8 cellular contexts compared by ENCODE assay signal in genomic region chr3:187746479-187747335, GRCh38. TPM values are rescaled to one million over a fixed set of nuclear protein-coding genes. Genes with fewer than 3 reads are reported as not detected.
DNase-seq lines count a peak whose midpoint lies in the region; ATAC-seq and TF ChIP-seq lines count a peak whose summit lies in the region.

No MANE protein-coding gene starts in this region.

- no peaks in the 10 kb centered on the region for H3K9me3 ChIP-seq in cardiac muscle cell (ENCODE audit: low read depth)
- peaks cover 2% of the 10 kb centered on the region for H3K9me3 ChIP-seq in iPS-18c (ENCODE audit: control insufficient read depth, insufficient read depth, low read length)
- no peaks in the 10 kb centered on the region for H3K9me3 ChIP-seq in skeletal muscle tissue (ENCODE audit: control insufficient read depth in 3 of 3, low read length in 3 of 3)

- peaks cover 26% of the 10 kb centered on the region for H3K4me1 ChIP-seq in cardiac muscle cell (ENCODE audit: low read depth)
- peaks cover 20 to 34% (median 33%) of the 10 kb centered on the region in 3 donors for H3K4me1 ChIP-seq in skeletal muscle tissue (ENCODE audit: control insufficient read depth in 3 of 3, insufficient read depth in 3 of 3, low read length in 3 of 3)

- H3K27ac ChIP-seq in cardiac muscle cell = peak overlapping the region; percentile 98
- peak overlapping the region; percentile 100 for H3K27ac ChIP-seq in skeletal muscle tissue (ENCODE audit: low read depth, low read length)

- DNase-seq in cardiac muscle cell (ENCODE audit: low read depth in 1 of 2, low spot score in 1 of 2) (peak; percentile 65), left cardiac atrium (no peak), ecto neural progenitor cell (ENCODE audit: low spot score) (no peak), NCI-H226 (no peak)
- no peak for DNase-seq in activated naive CD8-positive, alpha-beta T cell treated with anti-CD3 and anti-CD28 coated beads, Interleukin-2, amount 50 U/mL, for 24 hours
- DNase-seq in activated CD8-positive, alpha-beta memory T cell treated with anti-CD3 and anti-CD28 coated beads, Interleukin-2, amount 50 U/mL, for 4 hours = no peak

- no peaks in the 10 kb centered on the region for H3K27me3 Mint-ChIP-seq in activated naive CD8-positive, alpha-beta T cell treated with anti-CD3 and anti-CD28 coated beads, Interleukin-2, amount 50 U/mL, for 24 hours

- no peaks in the 10 kb centered on the region for H3K9me3 Mint-ChIP-seq in activated naive CD8-positive, alpha-beta T cell treated with anti-CD3 and anti-CD28 coated beads, Interleukin-2, amount 50 U/mL, for 24 hours

- H3K4me3 ChIP-seq in cardiac muscle cell = peak overlapping the region; percentile 74
- H3K4me3 ChIP-seq in iPS-18c (ENCODE audit: insufficient read depth, low read depth, low read length) = peak overlapping the region; percentile 56; the same call in 1 of the 2 replicates
- H3K4me3 ChIP-seq in skeletal muscle tissue (ENCODE audit: low read length in 3 of 3) = peak overlapping the region; percentile 94 to 97 (median 95)

- intact Hi-C loops in left cardiac atrium (cut with DNase I) = loop anchor here (5.0 to 10.0 kb wide), 10 partner anchors 198 to 1038 kb away; partner anchors contain the start of gene LPP (in 1 of the 2)

- no peak for ATAC-seq in left cardiac atrium
- no peak for ATAC-seq in activated naive CD8-positive, alpha-beta T cell treated with anti-CD3 and anti-CD28 coated beads, Interleukin-2, amount 50 U/mL, for 24 hours

- H3K27me3 ChIP-seq in cardiac muscle cell (no peaks in the 10 kb centered on the region), skeletal muscle tissue (ENCODE audit: control insufficient read depth in 3 of 3, insufficient read depth in 3 of 3, low read length in 3 of 3) (no peaks in the 10 kb centered on the region)

- peak overlapping the region; percentile 97 to 100 (median 99) for H3K9ac ChIP-seq in skeletal muscle tissue (ENCODE audit: low read depth in 1 of 3, low read length in 3 of 3)

- H3K4me3 Mint-ChIP-seq in activated naive CD8-positive, alpha-beta T cell treated with anti-CD3 and anti-CD28 coated beads, Interleukin-2, amount 50 U/mL, for 24 hours = peak overlapping the region; percentile 95

- H3K36me3 ChIP-seq in cardiac muscle cell (no peaks in the 10 kb centered on the region), skeletal muscle tissue (ENCODE audit: control insufficient read depth in 3 of 3, insufficient read depth in 3 of 3, low read length in 3 of 3) (peaks cover 0 to 3% (median 0%) of the 10 kb centered on the region in 3 donors)

- peak overlapping the region; percentile 100 for H3K27ac Mint-ChIP-seq in activated naive CD8-positive, alpha-beta T cell treated with anti-CD3 and anti-CD28 coated beads, Interleukin-2, amount 50 U/mL, for 24 hours

- H3K4me1 Mint-ChIP-seq in activated naive CD8-positive, alpha-beta T cell treated with anti-CD3 and anti-CD28 coated beads, Interleukin-2, amount 50 U/mL, for 24 hours = peaks cover 79% of the 10 kb centered on the region

- TF ChIP-seq CTCF in cardiac muscle cell (IDR thresholded peaks at IDR 0.05; ENCODE audit: low read depth, low read length) = no peak

- H3K36me3 Mint-ChIP-seq in activated naive CD8-positive, alpha-beta T cell treated with anti-CD3 and anti-CD28 coated beads, Interleukin-2, amount 50 U/mL, for 24 hours (ENCODE audit: low read depth) = peaks cover 5% of the 10 kb centered on the region

RNA-seq across cellular contexts. Expression of gene BCL6, which starts 1.4 kb away (rescaled TPM):
- total RNA-seq in cardiac muscle cell (5.7 and 12.7 TPM in 2 replicates), left cardiac atrium (100 to 1,000 TPM in 1 of 2 donors, 10 to 100 TPM in 1; 91.7 to 113 TPM), skeletal muscle tissue (7.8 TPM)
- 3.6 and 4.9 TPM in 2 replicates for polyA plus RNA-seq in cardiac muscle cell

RNA-seq across cellular contexts. Expression of gene RTP2, which starts 44.4 kb away (rescaled TPM):
- total RNA-seq in cardiac muscle cell = not detected in 2 replicates
- polyA plus RNA-seq in cardiac muscle cell = not detected in 2 replicates
- total RNA-seq in left cardiac atrium = not detected
- not detected for total RNA-seq in skeletal muscle tissue

Comparison
In these comparisons a context has a peak if more than half of its experiments do, and no peak if none do; other contexts are left out.
1. DNase-seq: peak in cardiac muscle cell (2 of 2); none in left cardiac atrium (single experiment), activated naive CD8-positive, alpha-beta T cell treated with anti-CD3 and anti-CD28 coated beads, Interleukin-2, amount 50 U/mL, for 24 hours (single experiment), ecto neural progenitor cell (single experiment), activated CD8-positive, alpha-beta memory T cell treated with anti-CD3 and anti-CD28 coated beads, Interleukin-2, amount 50 U/mL, for 4 hours (single experiment) and NCI-H226 (single experiment).
2. Peak in every context shown above with its lines, with median percentiles within 50 percentile points of each other: H3K4me3 ChIP-seq.